Comparison of ENCODE assay signal across 10 cellular contexts in the genomic region with DNA sequence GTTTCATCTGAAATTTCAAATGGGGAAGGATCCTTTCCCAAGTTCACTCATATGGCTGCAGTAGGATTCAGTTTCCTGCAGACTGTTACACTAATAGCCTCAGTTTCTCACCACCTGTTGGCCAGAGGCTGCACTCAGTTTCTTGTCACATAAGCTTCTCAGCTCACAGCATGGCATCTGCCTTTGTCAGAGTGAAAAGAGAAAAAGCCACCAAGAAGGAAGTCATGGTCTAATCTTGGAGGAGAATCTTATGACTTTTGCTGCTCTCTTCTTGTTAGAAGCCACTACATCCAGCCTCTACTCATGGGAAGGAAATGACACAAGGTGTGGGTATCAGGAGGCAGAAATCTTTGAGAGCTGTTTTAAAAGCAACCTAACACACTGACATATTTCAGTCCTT. TPM values are rescaled to one million over a fixed set of nuclear protein-coding genes. Genes with fewer than 3 reads are reported as not detected.
DNase-seq lines count a peak whose midpoint lies in the region; ATAC-seq, FAIRE-seq and TF ChIP-seq lines count a peak whose summit lies in the region.
"Had no signal": no experiment of that assay in that cellular context is flagged by ENCODE, and none has a peak within 500 bp of the region (broad histone marks: within the 10 kb centered on the region; RNA-seq: fewer than 3 reads in every experiment).

No MANE protein-coding gene starts in this region.

- TF ChIP-seq POLR2A in GM12878 (IDR thresholded peaks at IDR 0.05; ENCODE audit: low read depth, low read length), result no peak

- peak overlapping the region; percentile 9 for H2AFZ ChIP-seq in GM12878 (ENCODE audit: control insufficient read depth, low read depth, low read length)

- RAD21 ChIA-PET in GM12878 (lab: Charles Lee; ENCODE audit: unreplicated experiment), result interaction anchor here (1.1 to 2.7 kb wide), 3 partner anchors 12 to 39 kb away, joined by 3 to 10 read pairs (median 7); a partner anchor contains a TSS

- no peak overlapping the region for H3K9ac ChIP-seq in GM12878 (ENCODE audit: control insufficient read depth, insufficient read depth, low read length)

- H3K4me1 ChIP-seq in GM12878 (ENCODE audit: control insufficient read depth, insufficient read depth, low read length), result peaks cover 28% of the 10 kb centered on the region

- no peaks in the 10 kb centered on the region for H3K36me3 Mint-ChIP-seq in progenitor cell of endocrine pancreas (ENCODE audit: insufficient read depth)

- peak; percentile 80 for DNase-seq in GM12878 (ENCODE audit: low read depth, low spot score)
- DNase-seq in progenitor cell of endocrine pancreas (ENCODE audit: low spot score, unreplicated experiment), result no peak
- no peak for DNase-seq in T1000 (lab: John Stamatoyannopoulos, UW)
- DNase-seq in foreskin fibroblast, result no peak
- DNase-seq: SHP77 treated with DMSO at 0.1 percent for 48 hours had no signal

- POLR2A ChIA-PET in GM12878 (lab: Charles Lee), result interaction anchor here (1.1 to 3.3 kb wide), 2 partner anchors 12 to 39 kb away, joined by 4 to 23 read pairs; a partner anchor contains a TSS

- H3K4me1 Mint-ChIP-seq in progenitor cell of endocrine pancreas (ENCODE audit: low read depth), result no peaks in the 10 kb centered on the region

- FAIRE-seq in GM12878 (lab: Jason Lieb, UNC), result peak; percentile 59

- no peak overlapping the region for H3K27ac Mint-ChIP-seq in progenitor cell of endocrine pancreas

- H3K27me3 ChIP-seq in GM12878 (replicated peaks in 1 of 2; ENCODE audit: control insufficient read depth in 2 of 2, insufficient read depth in 2 of 2, low read length in 1 of 2), result no peaks in the 10 kb centered on the region

- TF ChIP-seq CTCF in GM12878 (IDR thresholded peaks at IDR 0.05 in 2 of 3, conservative IDR thresholded peaks at IDR 0.05 in 1 of 3; ENCODE audit: control insufficient read depth in 2 of 3, extremely low read depth in 1 of 3, insufficient read depth in 1 of 3, low read depth in 3 of 3, low read length in 3 of 3) (no peak), progenitor cell of endocrine pancreas (IDR thresholded peaks at IDR 0.05; ENCODE audit: unreplicated experiment) (no peak), foreskin fibroblast (IDR thresholded peaks at IDR 0.05; ENCODE audit: low read depth, low read length) (no peak)

- H3K4me3 ChIP-seq in GM12878, result no peak overlapping the region
- no peak overlapping the region for H3K4me3 ChIP-seq in foreskin fibroblast (ENCODE audit: low read depth in 1 of 2, low read length in 2 of 2)
- H3K4me3 ChIP-seq: lung had no signal

- SMC1A ChIA-PET in GM12878 (lab: Charles Lee; ENCODE audit: uncharacterized antibody, unreplicated experiment), result interaction anchor here (0.6 to 4.2 kb wide), 7 partner anchors 11 to 167 kb away, joined by 3 to 15 read pairs (median 4); a partner anchor contains a TSS

- no peaks in the 10 kb centered on the region for H3K36me3 ChIP-seq in GM12878 (ENCODE audit: control insufficient read depth in 2 of 2, insufficient read depth in 2 of 2, low read length in 1 of 2)

- no peaks in the 10 kb centered on the region for H3K79me2 ChIP-seq in GM12878 (ENCODE audit: control insufficient read depth, insufficient read depth, low read length)

- no peak overlapping the region for H3K4me3 Mint-ChIP-seq in progenitor cell of endocrine pancreas (ENCODE audit: low read depth)

- CTCF ChIA-PET in GM12878 (lab: Yijun Ruan, JAX), result interaction anchor here (1.1 to 1.5 kb wide), 2 partner anchors 9 to 13 kb away, joined by 3 to 5 read pairs; no protein-coding TSS in a partner anchor

- peak overlapping the region; percentile 77 for H3K27ac ChIP-seq in GM12878 (ENCODE audit: control insufficient read depth, insufficient read depth)

- peak; percentile 47 for ATAC-seq in GM18499 (IDR thresholded peaks at IDR 0.05; ENCODE audit: insufficient read depth, unreplicated experiment)
- ATAC-seq in GM21381 (IDR thresholded peaks at IDR 0.05; ENCODE audit: unreplicated experiment), result peak; percentile 70
- peak; percentile 59 for ATAC-seq in HG03439 (IDR thresholded peaks at IDR 0.05; ENCODE audit: unreplicated experiment)
- ATAC-seq in GM12878, result peak; percentile 81
- no peak for ATAC-seq in esophagus mucosa

- no peaks in the 10 kb centered on the region; the same call in 2 of the 3 replicates for H3K9me3 ChIP-seq in GM12878 (replicated peaks; ENCODE audit: control insufficient read depth, insufficient read depth, low read length)

- peak; percentile 13; the same call in 1 of the 2 replicates for TF ChIP-seq RAD21 in GM12878 (IDR thresholded peaks at IDR 0.05; ENCODE audit: insufficient read depth, low read depth, low read length)

- BruUV-seq in GM12878 (replicated peaks; lab: Mats Ljungman, UMichigan), result no TSS peak

- no peaks in the 10 kb centered on the region for H3K27me3 Mint-ChIP-seq in progenitor cell of endocrine pancreas

- in situ Hi-C loops in GM12878 (cut with MboI), result no loop called here

- H3K4me2 ChIP-seq in GM12878 (ENCODE audit: control insufficient read depth, insufficient read depth), result peak overlapping the region; percentile 86

- TF ChIP-seq EP300 in GM12878 (IDR thresholded peaks at IDR 0.05; ENCODE audit: borderline replicate concordance in 1 of 2, control insufficient read depth in 1 of 2, low read depth in 2 of 2, low read length in 2 of 2), result peak; percentile 14 to 61; a peak in 1 of 4 replicates

- intact Hi-C loops in GM12878 (cut with micrococcal nuclease; ENCODE audit: unreplicated experiment), result loop anchor here (2.0 to 5.0 kb wide), 3 partner anchors 38 to 217 kb away; no protein-coding TSS in a partner anchor

- H4K20me1 ChIP-seq in GM12878 (ENCODE audit: control insufficient read depth, insufficient read depth), result no peaks in the 10 kb centered on the region

- peaks cover 8% of the 10 kb centered on the region for H3K9me3 Mint-ChIP-seq in progenitor cell of endocrine pancreas (ENCODE audit: low read depth)

TF ChIP-seq in GM12878, 131 proteins besides CTCF, POLR2A, EP300 and RAD21 (continues in another document):
- peak in 1 of 2 experiments; percentile 25; a peak in 2 of 4 replicates for TF ChIP-seq IKZF2 (IDR thresholded peaks at IDR 0.05)
- TF ChIP-seq, protein P1, sequence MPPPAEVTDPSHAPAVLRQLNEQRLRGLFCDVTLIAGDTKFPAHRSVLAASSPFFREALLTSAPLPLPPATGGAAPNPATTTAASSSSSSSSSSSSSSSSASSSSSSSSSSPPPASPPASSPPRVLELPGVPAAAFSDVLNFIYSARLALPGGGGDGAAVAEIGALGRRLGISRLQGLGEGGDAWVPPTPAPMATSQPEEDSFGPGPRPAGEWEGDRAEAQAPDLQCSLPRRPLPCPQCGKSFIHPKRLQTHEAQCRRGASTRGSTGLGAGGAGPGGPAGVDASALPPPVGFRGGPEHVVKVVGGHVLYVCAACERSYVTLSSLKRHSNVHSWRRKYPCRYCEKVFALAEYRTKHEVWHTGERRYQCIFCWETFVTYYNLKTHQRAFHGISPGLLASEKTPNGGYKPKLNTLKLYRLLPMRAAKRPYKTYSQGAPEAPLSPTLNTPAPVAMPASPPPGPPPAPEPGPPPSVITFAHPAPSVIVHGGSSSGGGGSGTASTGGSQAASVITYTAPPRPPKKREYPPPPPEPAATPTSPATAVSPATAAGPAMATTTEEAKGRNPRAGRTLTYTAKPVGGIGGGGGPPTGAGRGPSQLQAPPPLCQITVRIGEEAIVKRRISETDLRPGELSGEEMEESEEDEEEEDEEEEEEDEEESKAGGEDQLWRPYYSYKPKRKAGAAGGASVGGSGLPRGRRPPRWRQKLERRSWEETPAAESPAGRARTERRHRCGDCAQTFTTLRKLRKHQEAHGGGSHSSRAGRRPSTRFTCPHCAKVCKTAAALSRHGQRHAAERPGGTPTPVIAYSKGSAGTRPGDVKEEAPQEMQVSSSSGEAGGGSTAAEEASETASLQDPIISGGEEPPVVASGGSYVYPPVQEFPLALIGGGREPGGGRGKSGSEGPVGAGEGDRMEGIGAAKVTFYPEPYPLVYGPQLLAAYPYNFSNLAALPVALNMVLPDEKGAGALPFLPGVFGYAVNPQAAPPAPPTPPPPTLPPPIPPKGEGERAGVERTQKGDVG (CRISPR knock-in tag; IDR thresholded peaks at IDR 0.05), result no peak

RNA-seq across cellular contexts. Expression of a gene that starts 39.4 kb away (rescaled TPM):
- 121 and 128 TPM in 2 replicates for total RNA-seq in GM12878 (2013; cell fraction: nucleolus; rRNA removed)
- total RNA-seq in GM12878 (2014; rRNA removed) (27.3 and 27.8 TPM in 2 replicates), GM12878 (2014; rRNA removed; fragmentation: Illumina TruSeq; extraction: Trizol) (34.0 and 35.3 TPM in 2 replicates), GM12878 (2021) (186 and 194 TPM in 2 replicates), progenitor cell of endocrine pancreas (162 and 164 TPM in 2 replicates), esophagus mucosa (119 TPM)
- polyA plus RNA-seq in GM12878 (2011; ENCODE audit: low read depth), result 72.3 TPM
- polyA plus RNA-seq in GM12878 (2011; rRNA removed) (100 and 164 TPM in 2 replicates), GM12878 (2014; fragmentation: Illumina TruSeq; extraction: Trizol) (46.4 and 59.9 TPM in 2 replicates), GM12878 (2014; fragmentation: Nextera tagmentation; extraction: Ambion mirVana) (10 to 100 TPM; 23.7 to 61.5 TPM), GM12878 (2014; rRNA removed) (51.3 and 60.2 TPM in 2 replicates), GM12878 (2016; fragmentation: Nextera tagmentation; extraction: Ambion mirVana) (100 to 1,000 TPM in 1 of 2 experiments, 10 to 100 TPM in 1; 97.0 to 147 TPM)
- 153 and 176 TPM in 2 replicates for polyA plus RNA-seq in GM12878 (2011; cell fraction: cytosol; rRNA removed)
- 119 and 192 TPM in 2 replicates for polyA plus RNA-seq in GM12878 (2011; cell fraction: nucleus; rRNA removed)
- 131 and 205 TPM in 2 replicates for polyA plus RNA-seq in GM12878 (2012)
- polyA minus RNA-seq in GM12878 (2011; rRNA and poly(A)+ RNA removed), result 209 and 266 TPM in 2 replicates
- 81.5 and 90.4 TPM in 2 replicates for polyA minus RNA-seq in GM12878 (2011; cell fraction: cytosol; rRNA and poly(A)+ RNA removed)
- 130 and 142 TPM in 2 replicates for polyA minus RNA-seq in GM12878 (2011; cell fraction: nucleus; rRNA and poly(A)+ RNA removed)
